28 cellular contexts compared by ENCODE assay signal in genomic region chrX:69000857-69001256, GRCh38.
"Had no signal": no experiment of that assay in that cellular context is flagged by ENCODE, and none has a peak within 500 bp of the region (broad histone marks: within the 10 kb centered on the region; RNA-seq: fewer than 3 reads in every experiment).

No MANE protein-coding gene starts in this region.

- H3K36me3 Mint-ChIP-seq: activated naive CD4-positive, alpha-beta T cell treated with anti-CD3 and anti-CD28 coated beads, Interleukin-2, amount 50 U/mL, for 24 hours; mesothelial cell of epicardium; naive thymus-derived CD8-positive, alpha-beta T cell; stimulated activated naive B cell treated with anti-CD40 and anti-IgM and Interleukin-4, amounts not matched to agents 10 μg/mL and 1 μg/mL and 100 μg/mL, for 72 hours; T-cell; WTC11 had no signal

- DNase-seq: activated CD4-positive, alpha-beta T cell treated with anti-CD3 and anti-CD28 coated beads for 1 hour; activated CD4-positive, alpha-beta T cell treated with anti-CD3 and anti-CD28 coated beads, Interleukin-2, amount 50 U/mL, for 1 hour; activated CD8-positive, alpha-beta T cell treated with anti-CD3 and anti-CD28 coated beads for 36 hours; activated naive CD8-positive, alpha-beta T cell treated with anti-CD3 and anti-CD28 coated beads, Interleukin-2, amount 50 U/mL, for 24 hours; activated T-cell treated with anti-CD3 and anti-CD28 coated beads, Interleukin-2, amount 50 U/mL, for 4 hours; endodermal cell; esophagus squamous epithelium; foreskin melanocyte; left cardiac atrium; naive thymus-derived CD8-positive, alpha-beta T cell; nucleus accumbens; pancreas; psoas muscle; sigmoid colon; small intestine; stimulated activated CD4-positive, alpha-beta T cell treated with anti-CD3 and anti-CD28 coated beads, Interleukin-1b, Interleukin-23, amount 100 ng/mL, for 48 hours; stimulated activated CD4-positive, alpha-beta T cell treated with anti-CD3 and anti-CD28 coated beads, Interleukin-4, amount 100 ng/mL, for 4 hours; stimulated activated naive B cell treated with anti-CD40 and anti-IgM and Interleukin-4, amounts not matched to agents 10 μg/mL and 1 μg/mL and 100 μg/mL, for 72 hours; stomach; tibial artery had no signal

- H3K9me3 ChIP-seq: esophagus squamous epithelium, pancreas, psoas muscle, sigmoid colon, tibial artery had no signal

- H3K9me3 Mint-ChIP-seq: activated CD8-positive, alpha-beta T cell treated with anti-CD3 and anti-CD28 coated beads for 36 hours; activated naive CD4-positive, alpha-beta T cell treated with anti-CD3 and anti-CD28 coated beads, Interleukin-2, amount 50 U/mL, for 24 hours; activated naive CD8-positive, alpha-beta T cell treated with anti-CD3 and anti-CD28 coated beads, Interleukin-2, amount 50 U/mL, for 24 hours; activated T-cell treated with anti-CD3 and anti-CD28 coated beads, Interleukin-2, amount 50 U/mL, for 4 hours; activated T-helper 17 cell treated with anti-CD3 and anti-CD28 coated beads, Interleukin-2, amount 50 U/mL, for 72 hours; central memory CD8-positive, alpha-beta T cell; dendritic cell treated with granulocyte-macrophage colony-stimulating factor and Interleukin-4, amounts not matched to agents 40 ng/mL and 50 ng/mL, for 4 days had no signal

- H3K27me3 Mint-ChIP-seq: activated CD8-positive, alpha-beta T cell treated with anti-CD3 and anti-CD28 coated beads for 36 hours; activated naive CD4-positive, alpha-beta T cell treated with anti-CD3 and anti-CD28 coated beads, Interleukin-2, amount 50 U/mL, for 24 hours; activated T-helper 17 cell treated with anti-CD3 and anti-CD28 coated beads, Interleukin-2, amount 50 U/mL, for 72 hours; naive thymus-derived CD8-positive, alpha-beta T cell had no signal

- H3K27ac Mint-ChIP-seq: activated CD8-positive, alpha-beta T cell treated with anti-CD3 and anti-CD28 coated beads for 36 hours; activated naive CD4-positive, alpha-beta T cell treated with anti-CD3 and anti-CD28 coated beads, Interleukin-2, amount 50 U/mL, for 24 hours; activated naive CD8-positive, alpha-beta T cell treated with anti-CD3 and anti-CD28 coated beads, Interleukin-2, amount 50 U/mL, for 24 hours; activated T-helper 17 cell treated with anti-CD3 and anti-CD28 coated beads, Interleukin-2, amount 50 U/mL, for 72 hours; dendritic cell treated with granulocyte-macrophage colony-stimulating factor and Interleukin-4, amounts not matched to agents 40 ng/mL and 50 ng/mL, for 4 days; endodermal cell; mesothelial cell of epicardium; stimulated activated naive B cell treated with anti-CD40 and anti-IgM and Interleukin-4, amounts not matched to agents 10 μg/mL and 1 μg/mL and 100 μg/mL, for 72 hours; T-cell; WTC11 had no signal

- H3K4me1 Mint-ChIP-seq: activated naive CD4-positive, alpha-beta T cell treated with anti-CD3 and anti-CD28 coated beads, Interleukin-2, amount 50 U/mL, for 24 hours; activated naive CD8-positive, alpha-beta T cell treated with anti-CD3 and anti-CD28 coated beads, Interleukin-2, amount 50 U/mL, for 24 hours; activated T-helper 17 cell treated with anti-CD3 and anti-CD28 coated beads, Interleukin-2, amount 50 U/mL, for 72 hours; central memory CD8-positive, alpha-beta T cell; naive thymus-derived CD8-positive, alpha-beta T cell; stimulated activated naive B cell treated with anti-CD40 and anti-IgM and Interleukin-4, amounts not matched to agents 10 μg/mL and 1 μg/mL and 100 μg/mL, for 72 hours; T-cell; WTC11 had no signal

- ATAC-seq: activated CD8-positive, alpha-beta T cell treated with anti-CD3 and anti-CD28 coated beads for 36 hours; activated naive CD8-positive, alpha-beta T cell treated with anti-CD3 and anti-CD28 coated beads, Interleukin-2, amount 50 U/mL, for 24 hours; activated T-cell treated with anti-CD3 and anti-CD28 coated beads, Interleukin-2, amount 50 U/mL, for 4 hours; activated T-helper 17 cell treated with anti-CD3 and anti-CD28 coated beads, Interleukin-2, amount 50 U/mL, for 72 hours; left cardiac atrium; naive thymus-derived CD8-positive, alpha-beta T cell; pancreas; psoas muscle; stimulated activated naive B cell treated with anti-CD40 and anti-IgM and Interleukin-4, amounts not matched to agents 10 μg/mL and 1 μg/mL and 100 μg/mL, for 72 hours; T-cell; WTC11 had no signal

- H3K36me3 ChIP-seq: esophagus squamous epithelium, pancreas, sigmoid colon, stomach, tibial artery had no signal

- H3K4me3 Mint-ChIP-seq: activated CD8-positive, alpha-beta T cell treated with anti-CD3 and anti-CD28 coated beads for 36 hours; activated naive CD4-positive, alpha-beta T cell treated with anti-CD3 and anti-CD28 coated beads, Interleukin-2, amount 50 U/mL, for 24 hours; activated naive CD8-positive, alpha-beta T cell treated with anti-CD3 and anti-CD28 coated beads, Interleukin-2, amount 50 U/mL, for 24 hours; activated T-cell treated with anti-CD3 and anti-CD28 coated beads, Interleukin-2, amount 50 U/mL, for 4 hours; activated T-helper 17 cell treated with anti-CD3 and anti-CD28 coated beads, Interleukin-2, amount 50 U/mL, for 72 hours; central memory CD8-positive, alpha-beta T cell; dendritic cell treated with granulocyte-macrophage colony-stimulating factor and Interleukin-4, amounts not matched to agents 40 ng/mL and 50 ng/mL, for 4 days; endodermal cell; mesothelial cell of epicardium; naive thymus-derived CD8-positive, alpha-beta T cell; neural crest cell; stimulated activated naive B cell treated with anti-CD40 and anti-IgM and Interleukin-4, amounts not matched to agents 10 μg/mL and 1 μg/mL and 100 μg/mL, for 72 hours; T-cell; WTC11 had no signal

- H3K4me3 ChIP-seq: esophagus squamous epithelium, pancreas, psoas muscle, sigmoid colon, stomach, tibial artery had no signal

- H3K4me1 ChIP-seq: pancreas had no signal

- H3K27me3 ChIP-seq: esophagus squamous epithelium, sigmoid colon, stomach, tibial artery had no signal

- H3K27ac ChIP-seq: esophagus squamous epithelium, pancreas, psoas muscle, sigmoid colon, stomach, tibial artery had no signal
